Comparison of ENCODE assay signal across 11 cellular contexts in the genomic region with DNA sequence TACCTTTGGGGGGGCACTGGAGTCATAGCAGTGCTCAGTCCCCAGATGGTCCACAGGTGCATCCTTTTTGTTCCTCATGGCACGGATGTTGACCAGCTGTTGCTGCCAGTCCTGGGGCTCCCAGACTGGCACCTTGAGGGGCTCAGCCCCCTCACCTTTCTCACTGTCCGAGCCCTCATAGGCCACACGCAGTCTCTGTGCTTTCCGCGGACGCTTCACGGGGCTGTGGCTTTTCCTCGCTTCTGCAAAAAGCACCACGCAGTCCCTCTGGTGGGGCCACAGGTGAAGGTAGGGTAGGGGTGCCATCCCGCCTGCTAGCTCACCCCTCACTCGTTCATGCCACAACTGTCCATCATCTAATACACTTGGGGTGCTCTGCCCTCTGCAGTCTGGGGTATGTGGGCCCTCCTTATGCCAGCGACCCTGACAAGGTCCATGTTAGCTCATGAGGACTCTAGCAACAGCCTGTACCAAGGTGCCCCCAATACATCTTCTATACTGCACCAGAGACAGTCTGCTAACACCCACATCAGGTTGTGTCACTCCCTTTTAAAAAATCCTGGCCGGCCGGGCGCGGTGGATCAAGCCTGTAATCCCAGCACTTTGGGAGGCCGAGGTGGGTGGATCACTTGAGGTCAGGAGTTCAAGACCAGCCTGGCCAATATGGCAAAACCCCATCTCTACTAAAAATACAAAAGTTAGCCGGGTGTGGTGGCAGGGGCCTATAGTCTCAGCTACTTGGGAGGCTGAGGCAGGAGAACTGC. TPM values are rescaled to one million over a fixed set of nuclear protein-coding genes. Genes with fewer than 3 reads are reported as not detected.
DNase-seq lines count a peak whose midpoint lies in the region; ATAC-seq, FAIRE-seq and TF ChIP-seq lines count a peak whose summit lies in the region.
"Had no signal": no experiment of that assay in that cellular context is flagged by ENCODE, and none has a peak within 500 bp of the region (broad histone marks: within the 10 kb centered on the region; RNA-seq: fewer than 3 reads in every experiment).

No MANE protein-coding gene starts in this region.

- H3K27ac Mint-ChIP-seq in astrocyte (ENCODE audit: unreplicated experiment) (no peak overlapping the region), nephron (peak overlapping the region; percentile 86 to 96 (median 89))

- H3K27me3 Mint-ChIP-seq in astrocyte (ENCODE audit: low read depth, unreplicated experiment): no peaks in the 10 kb centered on the region
- H3K27me3 Mint-ChIP-seq in nephron (ENCODE audit: low read depth): no peaks in the 10 kb centered on the region

- H3K9ac ChIP-seq in HUES6 (ENCODE audit: low read length) (no peak overlapping the region), astrocyte (ENCODE audit: low read length) (no peak overlapping the region)

- H3K36me3 ChIP-seq in HUES6 (ENCODE audit: control insufficient read depth, insufficient read depth, low read length) (peaks cover 24% of the 10 kb centered on the region), astrocyte (ENCODE audit: insufficient read depth, low read length) (no peaks in the 10 kb centered on the region)

- peaks cover 15% of the 10 kb centered on the region for H3K79me2 ChIP-seq in astrocyte (ENCODE audit: insufficient read depth, low read length)

- H4K20me1 ChIP-seq in astrocyte (ENCODE audit: insufficient read depth, low read length): peaks cover 3% of the 10 kb centered on the region

- H3K4me3 ChIP-seq in HUES6 (ENCODE audit: low read depth, low read length) (peak overlapping the region; percentile 83; the same call in 1 of the 2 replicates), astrocyte (ENCODE audit: insufficient read depth, low read depth, low read length) (no peak overlapping the region)

- no peaks in the 10 kb centered on the region for H3K9me3 Mint-ChIP-seq in astrocyte (ENCODE audit: unreplicated experiment)
- no peaks in the 10 kb centered on the region for H3K9me3 Mint-ChIP-seq in nephron

- no peak for FAIRE-seq in astrocyte (lab: Jason Lieb, UNC)
- no peak for FAIRE-seq in RCC 7860 (lab: Jason Lieb, UNC)

- no peak overlapping the region for H2AFZ ChIP-seq in astrocyte (ENCODE audit: low read depth, low read length)

- no peak for ATAC-seq in HG03159 (IDR thresholded peaks at IDR 0.05; ENCODE audit: unreplicated experiment)

- peaks cover 7% of the 10 kb centered on the region for H3K4me1 ChIP-seq in HUES6 (ENCODE audit: control insufficient read depth, insufficient read depth, low read length)
- peaks cover 16% of the 10 kb centered on the region for H3K4me1 ChIP-seq in astrocyte (ENCODE audit: insufficient read depth, low read length)

- H3K9me3 ChIP-seq in HUES6 (ENCODE audit: control insufficient read depth, insufficient read depth, low read depth, low read length): no peaks in the 10 kb centered on the region
- H3K9me3 ChIP-seq in astrocyte (ENCODE audit: insufficient read depth, low read depth, low read length): no peaks in the 10 kb centered on the region

- peaks cover 6% of the 10 kb centered on the region for H3K4me1 Mint-ChIP-seq in astrocyte (ENCODE audit: low read depth, unreplicated experiment)
- peaks cover 15% of the 10 kb centered on the region for H3K4me1 Mint-ChIP-seq in nephron

- H3K4me3 Mint-ChIP-seq in astrocyte (ENCODE audit: unreplicated experiment): peak overlapping the region; percentile 92
- H3K4me3 Mint-ChIP-seq in nephron: peak overlapping the region; percentile 93 to 95 (median 94)

- H3K27me3 ChIP-seq in HUES6 (ENCODE audit: control insufficient read depth, insufficient read depth, low read length) (no peaks in the 10 kb centered on the region), astrocyte (ENCODE audit: insufficient read depth, low read length) (no peaks in the 10 kb centered on the region)

- DNase-seq in astrocyte (ENCODE audit: low read depth): no peak
- DNase-seq in DMS53 treated with DMSO at 0.1 percent for 48 hours (lab: John Stamatoyannopoulos, UW; ENCODE audit: unreplicated experiment): no peak
- no peak for DNase-seq in RCC 7860 (ENCODE audit: low spot score)
- no peak for DNase-seq in DMS114 treated with DMSO at 0.1 percent for 48 hours (lab: John Stamatoyannopoulos, UW; ENCODE audit: unreplicated experiment)
- DNase-seq: NCI-H524 treated with DMSO at 0.1 percent for 48 hours, retina had no signal

- H3K4me2 ChIP-seq in astrocyte (ENCODE audit: low read length): peak overlapping the region; percentile 95

- TF ChIP-seq CTCF in C4-2B (conservative IDR thresholded peaks at IDR 0.05): no peak
- no peak for TF ChIP-seq CTCF in astrocyte (IDR thresholded peaks at IDR 0.05; ENCODE audit: insufficient read depth, low read depth, low read length)
- no peak for TF ChIP-seq CTCF in nephron (IDR thresholded peaks at IDR 0.05; ENCODE audit: unreplicated experiment in 3 of 3)

- H3K36me3 Mint-ChIP-seq in astrocyte (ENCODE audit: low read depth, unreplicated experiment): peaks cover 4% of the 10 kb centered on the region
- H3K36me3 Mint-ChIP-seq in nephron (ENCODE audit: low read depth): peaks cover 6% of the 10 kb centered on the region

- peak overlapping the region; percentile 80 for H3K27ac ChIP-seq in C4-2B
- no peak overlapping the region for H3K27ac ChIP-seq in HUES6 (ENCODE audit: low read depth, low read length)
- H3K27ac ChIP-seq in astrocyte (ENCODE audit: low read depth, low read length): no peak overlapping the region

RNA-seq across cellular contexts. Expression of a gene that starts 1.3 kb away (rescaled TPM):
- total RNA-seq in astrocyte: 13.2 and 13.7 TPM in 2 replicates

RNA-seq across cellular contexts. Expression of a gene that starts 1.5 kb away (rescaled TPM):
- total RNA-seq in astrocyte: 89.5 and 94.6 TPM in 2 replicates

RNA-seq across cellular contexts. Expression of a gene that starts 19.6 kb away (rescaled TPM):
- 92.5 and 106 TPM in 2 replicates for total RNA-seq in astrocyte

RNA-seq across cellular contexts. Expression of a gene that starts 26.7 kb away (rescaled TPM):
- 2.1 and 2.9 TPM in 2 replicates for total RNA-seq in astrocyte
- total RNA-seq: G401 had no signal

RNA-seq across cellular contexts. Expression of a gene that starts 36.7 kb away (rescaled TPM):
- total RNA-seq in astrocyte: 46.0 and 50.0 TPM in 2 replicates
